Comparison of ENCODE assay signal across 1 cellular context in genomic region chr14:58287607-58288042, GRCh38.
TF ChIP-seq lines count a peak whose summit lies in the region.

No MANE protein-coding gene starts in this region.

TF ChIP-seq in HepG2, 621 proteins besides CTCF, POLR2A, EP300 and RAD21 (continues in another document):
- TF ChIP-seq KDM5A (IDR thresholded peaks at IDR 0.05; ENCODE audit: borderline replicate concordance, low read length) (no peak), WIZ (CRISPR knock-in tag; IDR thresholded peaks at IDR 0.05) (0 out of 2 replicates have a peak, but pooled peaks have one; percentile 42), IKZF1 (IDR thresholded peaks at IDR 0.05) (no peak), ZNF629 (CRISPR knock-in tag; conservative IDR thresholded peaks at IDR 0.05) (0 out of 2 replicates have a peak, but pooled peaks have one; percentile 22), ZGPAT (CRISPR knock-in tag; IDR thresholded peaks at IDR 0.05) (peak; percentile 90), FOSL2 (CRISPR knock-in tag; IDR thresholded peaks at IDR 0.05) (peak; percentile 33), TFAP4 (IDR thresholded peaks at IDR 0.05; ENCODE audit: borderline replicate concordance, low read depth) (0 out of 2 replicates have a peak, but pooled peaks have one; percentile 49), ZBTB14 (CRISPR knock-in tag; IDR thresholded peaks at IDR 0.05) (no peak), NR2F2 (IDR thresholded peaks at IDR 0.05; ENCODE audit: borderline replicate concordance, low read depth) (peak; percentile 86), HNF1B (CRISPR knock-in tag; IDR thresholded peaks at IDR 0.05) (peak; percentile 63), BCL6 (CRISPR knock-in tag; IDR thresholded peaks at IDR 0.05) (peak; percentile 78; the same call in 1 of the 2 replicates), ZNF772 (CRISPR knock-in tag; IDR thresholded peaks at IDR 0.05) (peak; percentile 66; the same call in 1 of the 2 replicates), ERF (CRISPR knock-in tag; IDR thresholded peaks at IDR 0.05) (peak; percentile 76; the same call in 1 of the 2 replicates), PHF20 (CRISPR knock-in tag; IDR thresholded peaks at IDR 0.05) (no peak), ZKSCAN5 (CRISPR knock-in tag; IDR thresholded peaks at IDR 0.05) (no peak), GATA4 (IDR thresholded peaks at IDR 0.05; ENCODE audit: borderline replicate concordance, low read depth) (peak; percentile 56; the same call in 1 of the 2 replicates), ZBTB44 (CRISPR knock-in tag; IDR thresholded peaks at IDR 0.05) (no peak), KAT7 (CRISPR knock-in tag; IDR thresholded peaks at IDR 0.05; ENCODE audit: borderline replicate concordance) (0 out of 2 replicates have a peak, but pooled peaks have one; percentile 45), FOXA1 (IDR thresholded peaks at IDR 0.05) (peak; percentile 31; the same call in 1 of the 2 replicates), FOXA1 (CRISPR knock-in tag; IDR thresholded peaks at IDR 0.05) (peak; percentile 96), ZBTB37 (CRISPR knock-in tag; IDR thresholded peaks at IDR 0.05) (peak; percentile 94), SIX4 (CRISPR knock-in tag; IDR thresholded peaks at IDR 0.05) (no peak), FOXO1 (CRISPR knock-in tag; IDR thresholded peaks at IDR 0.05) (peak; percentile 89), REPIN1 (CRISPR knock-in tag; IDR thresholded peaks at IDR 0.05; ENCODE audit: borderline replicate concordance, low read depth) (peak; percentile 49; the same call in 1 of the 2 replicates), HMG20A (CRISPR knock-in tag; IDR thresholded peaks at IDR 0.05; ENCODE audit: borderline replicate concordance) (peak; percentile 82; the same call in 1 of the 2 replicates), KDM1A (CRISPR knock-in tag; IDR thresholded peaks at IDR 0.05) (peak; percentile 46; the same call in 1 of the 2 replicates), CREM (IDR thresholded peaks at IDR 0.05) (peak; percentile 72), CREM (CRISPR knock-in tag; IDR thresholded peaks at IDR 0.05) (no peak), YY1 (IDR thresholded peaks at IDR 0.05; ENCODE audit: insufficient read depth, insufficient replicate concordance, low read depth, low read length) (peak; percentile 42), THAP11 (CRISPR knock-in tag; IDR thresholded peaks at IDR 0.05) (peak; percentile 52), TBX2 (CRISPR knock-in tag; IDR thresholded peaks at IDR 0.05; ENCODE audit: borderline replicate concordance) (peak; percentile 75; the same call in 1 of the 2 replicates), SALL1 (CRISPR knock-in tag; IDR thresholded peaks at IDR 0.05) (peak; percentile 92), ZSCAN9 (CRISPR knock-in tag; IDR thresholded peaks at IDR 0.05; ENCODE audit: borderline replicate concordance) (0 out of 2 replicates have a peak, but pooled peaks have one; percentile 30), LCORL (IDR thresholded peaks at IDR 0.05) (peak; percentile 99), LCORL (CRISPR knock-in tag; IDR thresholded peaks at IDR 0.05) (peak; percentile 99), DMAP1 (CRISPR knock-in tag; IDR thresholded peaks at IDR 0.05) (0 out of 2 replicates have a peak, but pooled peaks have one; percentile 32), SMARCC2 (IDR thresholded peaks at IDR 0.05) (no peak), RERE (CRISPR knock-in tag; IDR thresholded peaks at IDR 0.05; ENCODE audit: low read depth) (peak; percentile 86), ZNF878 (CRISPR knock-in tag; IDR thresholded peaks at IDR 0.05) (0 out of 2 replicates have a peak, but pooled peaks have one; percentile 56), HNF4A (CRISPR knock-in tag; IDR thresholded peaks at IDR 0.05) (peak; percentile 96)
